ENCODE assay signal across 19 cellular contexts in the genomic region with DNA sequence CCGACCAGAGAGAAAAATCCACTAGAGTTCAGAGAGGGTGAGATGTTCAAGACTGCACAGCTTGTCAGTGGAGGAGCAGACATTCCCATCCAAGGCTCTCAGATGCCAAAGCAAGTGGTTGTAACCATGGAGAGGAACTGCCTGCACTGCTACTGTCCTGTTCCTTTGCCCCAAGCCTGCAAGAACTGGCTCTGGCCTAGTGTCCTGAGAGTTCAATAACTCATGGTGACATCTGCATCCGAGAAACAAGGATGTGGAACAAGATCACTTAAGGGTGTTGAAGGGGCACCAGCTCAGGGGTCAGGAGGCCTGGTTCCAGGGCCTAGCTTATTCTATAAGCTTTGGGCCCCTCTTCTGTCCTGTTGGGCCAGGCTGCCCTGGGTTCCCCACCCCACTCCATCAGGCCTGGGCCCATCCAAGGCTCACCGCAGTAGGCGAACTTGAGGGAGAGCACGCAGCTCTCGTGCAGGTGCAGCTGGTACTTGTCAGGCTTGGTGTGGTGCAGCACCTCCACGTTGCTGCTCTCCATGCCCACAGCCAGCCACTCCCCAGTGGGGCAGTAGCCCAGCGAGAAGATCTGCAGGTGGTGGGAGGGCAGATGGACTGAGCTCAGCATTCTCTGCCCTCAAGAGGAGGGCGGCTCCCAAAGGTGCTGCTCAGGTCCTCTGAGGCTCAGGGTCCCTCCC. TPM values are rescaled to one million over a fixed set of nuclear protein-coding genes. Genes with fewer than 3 reads are reported as not detected.
A peak's percentile ranks its signal among the peaks of the same experiment; 100 is the strongest.
DNase-seq lines count a peak whose midpoint lies in the region; ATAC-seq, FAIRE-seq and TF ChIP-seq lines count a peak whose summit lies in the region.
"Had no signal": no experiment of that assay in that cellular context is flagged by ENCODE, and none has a peak within 500 bp of the region (broad histone marks: within the 10 kb centered on the region; RNA-seq: fewer than 3 reads in every experiment).

No MANE protein-coding gene starts in this region.

- H3K79me2 ChIP-seq in K562 (ENCODE audit: control insufficient read depth, insufficient read depth, low read length), result no peaks in the 10 kb centered on the region

- no peak overlapping the region for H3K4me3 ChIP-seq in K562
- H3K4me3 ChIP-seq: GM23248, PC-9 had no signal

- no peak for ATAC-seq in activated naive CD8-positive, alpha-beta T cell treated with anti-CD3 and anti-CD28 coated beads, Interleukin-2, amount 50 U/mL, for 24 hours
- no peak for ATAC-seq in K562
- ATAC-seq in HG03196 (IDR thresholded peaks at IDR 0.05; ENCODE audit: unreplicated experiment), result no peak
- ATAC-seq: CD8-positive, alpha-beta T cell had no signal

- no peak overlapping the region for H3K27ac ChIP-seq in K562 (ENCODE audit: extremely low read depth, low read depth, low read length)
- H3K27ac ChIP-seq: GM23248, PC-9 had no signal

- no peaks in the 10 kb centered on the region for H3K4me1 Mint-ChIP-seq in activated naive CD8-positive, alpha-beta T cell treated with anti-CD3 and anti-CD28 coated beads for 36 hours
- H3K4me1 Mint-ChIP-seq in activated naive CD8-positive, alpha-beta T cell treated with anti-CD3 and anti-CD28 coated beads, Interleukin-2, amount 50 U/mL, for 24 hours, result no peaks in the 10 kb centered on the region

- no TSS peak for BruUV-seq in K562 (replicated peaks; lab: Mats Ljungman, UMichigan)

- H3K4me2 ChIP-seq in K562 (ENCODE audit: insufficient read depth, low read length), result no peak overlapping the region
- H3K4me2 ChIP-seq: PC-9 had no signal

- CTCF ChIA-PET in K562 (lab: Yijun Ruan, JAX; ENCODE audit: low intra/inter-chr PET ratio), result no interaction called here

- H3K9me3 ChIP-seq in K562 (replicated peaks; ENCODE audit: control insufficient read depth, insufficient read depth, low read depth, low read length), result no peaks in the 10 kb centered on the region

- intact Hi-C loops in K562 (cut with micrococcal nuclease), result no loop called here
- intact Hi-C loops in posterior vena cava (cut with DNase I), result no loop called here

- peak overlapping the region; percentile 25 for H3K27ac Mint-ChIP-seq in activated naive CD8-positive, alpha-beta T cell treated with anti-CD3 and anti-CD28 coated beads for 36 hours
- no peak overlapping the region for H3K27ac Mint-ChIP-seq in activated naive CD8-positive, alpha-beta T cell treated with anti-CD3 and anti-CD28 coated beads, Interleukin-2, amount 50 U/mL, for 24 hours
- H3K27ac Mint-ChIP-seq: CD8-positive, alpha-beta T cell had no signal

- H3K27me3 ChIP-seq in K562 (ENCODE audit: control insufficient read depth in 2 of 2, insufficient read depth in 2 of 2, low read length in 2 of 2), result no peaks in the 10 kb centered on the region

- TF ChIP-seq CTCF in K562 (IDR thresholded peaks at IDR 0.05 in 2 of 3, conservative IDR thresholded peaks at IDR 0.05 in 1 of 3; ENCODE audit: insufficient read depth in 2 of 3, low read depth in 1 of 3, low read length in 3 of 3), result no peak

- peaks cover 84% of the 10 kb centered on the region; the same call in 2 of the 3 replicates for H3K36me3 ChIP-seq in K562 (ENCODE audit: control insufficient read depth, insufficient read depth, low read length)

- peaks cover 12% of the 10 kb centered on the region for H3K36me3 Mint-ChIP-seq in activated naive CD8-positive, alpha-beta T cell treated with anti-CD3 and anti-CD28 coated beads for 36 hours
- peaks cover 51% of the 10 kb centered on the region for H3K36me3 Mint-ChIP-seq in activated naive CD8-positive, alpha-beta T cell treated with anti-CD3 and anti-CD28 coated beads, Interleukin-2, amount 50 U/mL, for 24 hours (ENCODE audit: low read depth)

- TF ChIP-seq POLR2A in K562 (conservative IDR thresholded peaks at IDR 0.05), result no peak

- H3K9me3 Mint-ChIP-seq in activated naive CD8-positive, alpha-beta T cell treated with anti-CD3 and anti-CD28 coated beads for 36 hours, result no peaks in the 10 kb centered on the region
- H3K9me3 Mint-ChIP-seq in activated naive CD8-positive, alpha-beta T cell treated with anti-CD3 and anti-CD28 coated beads, Interleukin-2, amount 50 U/mL, for 24 hours, result no peaks in the 10 kb centered on the region
- H3K9me3 Mint-ChIP-seq: CD8-positive, alpha-beta T cell had no signal

- no peak for TF ChIP-seq EP300 in K562 (IDR thresholded peaks at IDR 0.05; ENCODE audit: low read length)

- peak overlapping the region in 1 of 2 experiments; percentile 64; a peak in 1 of 4 replicates for H3K9ac ChIP-seq in K562 (ENCODE audit: insufficient read depth in 1 of 2, low read depth in 2 of 2, low read length in 2 of 2)
- H3K9ac ChIP-seq: GM23248 had no signal

- FAIRE-seq in K562 (lab: Jason Lieb, UNC), result no peak
- FAIRE-seq: D721Med, G401.6 had no signal

- in situ Hi-C loops in K562 (cut with MboI), result no loop called here

- POLR2A ChIA-PET in K562 (lab: Yijun Ruan, JAX), result no interaction called here

- no peak for DNase-seq in activated naive CD8-positive, alpha-beta T cell treated with anti-CD3 and anti-CD28 coated beads for 36 hours
- no peak for DNase-seq in activated naive CD8-positive, alpha-beta T cell treated with anti-CD3 and anti-CD28 coated beads, Interleukin-2, amount 50 U/mL, for 24 hours
- DNase-seq in K562 (ENCODE audit: extremely low read depth in 1 of 4, low spot score in 3 of 4) (peak in 1 of 4 experiments; percentile 14), posterior vena cava (ENCODE audit: low spot score) (peak; percentile 52), cortex of kidney (lab: John Stamatoyannopoulos, UW) (no peak), NK-92 (lab: John Stamatoyannopoulos, UW; ENCODE audit: unreplicated experiment) (no peak)
- DNase-seq: CD8-positive, alpha-beta T cell; DMS79 treated with DMSO at 0.1 percent for 48 hours; GM23248; MM.1S; NCI-H1105; NCI-H1694 treated with DMSO at 0.1 percent for 48 hours; NCI-H446 treated with DMSO at 0.1 percent for 48 hours; NCI-H748 treated with DMSO at 0.1 percent for 48 hours; PC-9; Right ventricle myocardium superior had no signal

- H3K4me3 Mint-ChIP-seq in activated naive CD8-positive, alpha-beta T cell treated with anti-CD3 and anti-CD28 coated beads for 36 hours, result no peak overlapping the region
- no peak overlapping the region for H3K4me3 Mint-ChIP-seq in activated naive CD8-positive, alpha-beta T cell treated with anti-CD3 and anti-CD28 coated beads, Interleukin-2, amount 50 U/mL, for 24 hours
- H3K4me3 Mint-ChIP-seq: CD8-positive, alpha-beta T cell had no signal

- H3K9me1 ChIP-seq in K562 (ENCODE audit: control insufficient read depth, insufficient read depth, low read length), result no peaks in the 10 kb centered on the region

- no peak overlapping the region for H2AFZ ChIP-seq in K562 (ENCODE audit: low read depth, low read length)
- H2AFZ ChIP-seq: GM23248, PC-9 had no signal

- 78% methylated on average over 7 of the region's 9 CpGs for WGBS in K562 (ENCODE audit: insufficient coverage, low coverage, missing lambda C conversion rate)

- peaks cover 0 to 3% of the 10 kb centered on the region in 2 experiments; a peak in 2 of 5 replicates for H3K4me1 ChIP-seq in K562 (replicated peaks in 1 of 2; ENCODE audit: control insufficient read depth in 2 of 2, insufficient read depth in 2 of 2, low read length in 2 of 2)

- H4K20me1 ChIP-seq in K562 (replicated peaks; ENCODE audit: control insufficient read depth, insufficient read depth, low read length), result no peaks in the 10 kb centered on the region

- TF ChIP-seq RAD21 in K562 (CRISPR knock-in tag; conservative IDR thresholded peaks at IDR 0.05 in 1 of 2, IDR thresholded peaks at IDR 0.05 in 1 of 2), result no peak

- no peaks in the 10 kb centered on the region for H3K27me3 Mint-ChIP-seq in activated naive CD8-positive, alpha-beta T cell treated with anti-CD3 and anti-CD28 coated beads for 36 hours
- no peaks in the 10 kb centered on the region for H3K27me3 Mint-ChIP-seq in activated naive CD8-positive, alpha-beta T cell treated with anti-CD3 and anti-CD28 coated beads, Interleukin-2, amount 50 U/mL, for 24 hours

TF ChIP-seq in K562, 482 proteins besides CTCF, POLR2A, EP300 and RAD21:
- TF ChIP-seq ZNF79 (CRISPR knock-in tag; IDR thresholded peaks at IDR 0.05; ENCODE audit: low read depth) (no peak), RBM22 (IDR thresholded peaks at IDR 0.05; ENCODE audit: low read depth, low read length, poor library complexity, severe bottlenecking) (peak; percentile 51)

RNA-seq across cellular contexts. Expression of a gene that starts 45.6 kb away (rescaled TPM):
- total RNA-seq in activated naive CD8-positive, alpha-beta T cell treated with anti-CD3 and anti-CD28 coated beads for 36 hours, result 10 to 100 TPM; 70.8 to 71.6 TPM
- 47.5 and 98.2 TPM in 2 replicates for total RNA-seq in K562 (2011; cell fraction: chromatin; rRNA removed; ENCODE audit: low replicate concordance)
- 56.7 and 69.2 TPM in 2 replicates for total RNA-seq in K562 (2011; cell fraction: nucleolus; rRNA removed)
- 49.1 and 56.6 TPM in 2 replicates for total RNA-seq in K562 (2011; cell fraction: nucleoplasm; rRNA removed)
- total RNA-seq in K562 (2014; rRNA removed) (26.9 and 31.6 TPM in 2 replicates), K562 (2014; rRNA removed; fragmentation: Illumina TruSeq; extraction: Trizol) (13.4 and 14.2 TPM in 2 replicates), K562 (2015; rRNA removed; fragmentation: Illumina TruSeq; extraction: Trizol) (14.1 and 14.3 TPM in 2 replicates), K562 (2021) (78.3 and 84.2 TPM in 2 replicates), posterior vena cava (10 to 100 TPM; 45.5 to 50.9 TPM)
- polyA plus RNA-seq in K562 (2011; rRNA removed) (6.4 and 14.8 TPM in 2 replicates), K562 (2014; fragmentation: Illumina TruSeq; extraction: Trizol) (14.4 and 30.2 TPM in 2 replicates), K562 (2014; fragmentation: Nextera tagmentation; extraction: Ambion mirVana) (1 to 10 TPM; 1.5 to 2.3 TPM), K562 (2014; rRNA removed) (21.1 and 25.2 TPM in 2 replicates)
- polyA plus RNA-seq in K562 (2011; cell fraction: cytosol; rRNA removed), result 8.4 and 9.7 TPM in 2 replicates
- 34.5 and 47.6 TPM in 2 replicates for polyA plus RNA-seq in K562 (2011; cell fraction: nucleus; rRNA removed)
- polyA plus RNA-seq in K562 (2012), result 33.7 and 52.9 TPM in 2 replicates
- polyA minus RNA-seq in K562 (2011; rRNA and poly(A)+ RNA removed), result 32.3 and 47.1 TPM in 2 replicates
- 34.6 and 56.1 TPM in 2 replicates for polyA minus RNA-seq in K562 (2011; cell fraction: cytosol; rRNA and poly(A)+ RNA removed)
- polyA minus RNA-seq in K562 (2011; cell fraction: nucleus; rRNA and poly(A)+ RNA removed), result 45.1 and 56.8 TPM in 2 replicates
